ENCODE assay signal across 17 cellular contexts in the genomic region with DNA sequence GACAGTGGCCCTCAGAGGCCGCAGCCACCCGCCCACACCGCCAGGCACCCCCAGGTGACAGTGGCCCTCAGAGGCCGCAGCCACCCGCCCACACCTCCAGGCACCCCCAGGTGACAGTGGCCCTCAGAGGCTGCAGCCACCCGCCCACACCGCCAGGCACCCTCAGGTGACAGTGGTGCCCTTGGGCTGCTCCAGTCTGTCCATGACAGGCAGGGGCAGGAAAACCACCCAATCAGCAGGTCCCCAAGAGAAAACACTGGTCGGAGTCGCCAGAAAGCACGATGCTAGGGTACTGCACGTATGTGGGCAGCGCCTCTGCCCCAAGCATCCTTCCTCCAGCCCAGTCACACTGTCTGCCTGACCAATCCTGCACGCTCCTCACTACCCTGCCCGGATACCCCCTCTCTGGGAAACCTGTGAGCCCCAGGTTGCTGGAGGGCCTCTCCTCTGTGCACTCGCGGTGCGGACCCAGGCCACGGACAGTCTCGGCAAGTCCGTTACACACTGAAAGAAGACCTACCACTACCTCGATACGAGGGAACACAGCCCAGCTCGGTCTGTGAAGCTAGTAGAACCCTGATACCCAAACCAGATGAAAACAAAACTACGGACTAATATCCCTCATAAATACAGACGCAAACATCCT. TPM values are rescaled to one million over a fixed set of nuclear protein-coding genes. Genes with fewer than 3 reads are reported as not detected.
DNase-seq lines count a peak whose midpoint lies in the region; ATAC-seq and TF ChIP-seq lines count a peak whose summit lies in the region.
"Had no signal": no experiment of that assay in that cellular context is flagged by ENCODE, and none has a peak within 500 bp of the region (broad histone marks: within the 10 kb centered on the region; RNA-seq: fewer than 3 reads in every experiment).

No MANE protein-coding gene starts in this region.

- no peaks in the 10 kb centered on the region for H3K36me3 Mint-ChIP-seq in T-helper 2 cell treated with Interferon-gamma antibody and Interleukin-4, amounts not matched to agents 5 μg/mL and 100 μg/mL, for 36 hours (ENCODE audit: low read depth)
- H3K36me3 Mint-ChIP-seq in T-helper 17 cell (ENCODE audit: low read depth) (no peaks in the 10 kb centered on the region), glutamatergic neuron (ENCODE audit: unreplicated experiment) (peaks cover 21% of the 10 kb centered on the region)
- H3K36me3 Mint-ChIP-seq in stimulated activated effector memory CD8-positive, alpha-beta T cell treated with anti-CD3 and anti-CD28 coated beads, Interleukin-12 subunit alpha, Interleukin-12 subunit beta, amount 100 ng/mL, for 72 hours = peaks cover 6% of the 10 kb centered on the region

- no peak for TF ChIP-seq CTCF in glutamatergic neuron (IDR thresholded peaks at IDR 0.05; ENCODE audit: partially characterized antibody, unreplicated experiment)

- no peak overlapping the region for H3K4me3 Mint-ChIP-seq in T-helper 2 cell treated with Interferon-gamma antibody and Interleukin-4, amounts not matched to agents 5 μg/mL and 100 μg/mL, for 36 hours
- H3K4me3 Mint-ChIP-seq in T-helper 17 cell (no peak overlapping the region), glutamatergic neuron (ENCODE audit: unreplicated experiment) (no peak overlapping the region)
- H3K4me3 Mint-ChIP-seq in stimulated activated effector memory CD8-positive, alpha-beta T cell treated with anti-CD3 and anti-CD28 coated beads, Interleukin-12 subunit alpha, Interleukin-12 subunit beta, amount 100 ng/mL, for 72 hours = no peak overlapping the region

- peaks cover 26% of the 10 kb centered on the region for H3K4me1 Mint-ChIP-seq in T-helper 2 cell treated with Interferon-gamma antibody and Interleukin-4, amounts not matched to agents 5 μg/mL and 100 μg/mL, for 36 hours (ENCODE audit: low read depth)
- H3K4me1 Mint-ChIP-seq in T-helper 17 cell (peaks cover 36% of the 10 kb centered on the region), glutamatergic neuron (ENCODE audit: low read depth, unreplicated experiment) (peaks cover 7% of the 10 kb centered on the region)
- peaks cover 49% of the 10 kb centered on the region for H3K4me1 Mint-ChIP-seq in stimulated activated effector memory CD8-positive, alpha-beta T cell treated with anti-CD3 and anti-CD28 coated beads, Interleukin-12 subunit alpha, Interleukin-12 subunit beta, amount 100 ng/mL, for 72 hours

- H3K27me3 Mint-ChIP-seq in T-helper 2 cell treated with Interferon-gamma antibody and Interleukin-4, amounts not matched to agents 5 μg/mL and 100 μg/mL, for 36 hours (ENCODE audit: low read depth) = no peaks in the 10 kb centered on the region
- H3K27me3 Mint-ChIP-seq in T-helper 17 cell = no peaks in the 10 kb centered on the region
- peaks cover 7% of the 10 kb centered on the region for H3K27me3 Mint-ChIP-seq in glutamatergic neuron (ENCODE audit: unreplicated experiment)

- DNase-seq in T-helper 2 cell treated with Interferon-gamma antibody and Interleukin-4, amounts not matched to agents 5 μg/mL and 100 μg/mL, for 36 hours (ENCODE audit: low spot score) = no peak
- no peak for DNase-seq in T-helper 2 cell
- no peak for DNase-seq in T-helper 17 cell
- no peak for DNase-seq in glutamatergic neuron
- DNase-seq in stimulated activated effector memory CD8-positive, alpha-beta T cell treated with anti-CD3 and anti-CD28 coated beads, Interleukin-12 subunit alpha, Interleukin-12 subunit beta, amount 100 ng/mL, for 72 hours (ENCODE audit: low spot score in 2 of 2) = no peak
- no peak for DNase-seq in NCI-H2029 treated with DMSO at 0.1 percent for 48 hours (lab: John Stamatoyannopoulos, UW)
- no peak for DNase-seq in NCI-H345 treated with DMSO at 0.1 percent for 48 hours (lab: John Stamatoyannopoulos, UW; ENCODE audit: unreplicated experiment)
- DNase-seq: COR-L47, HCEC 1CT, IMR-90, NCI-H1417, NCI-H2029, NCI-H510A treated with DMSO at 0.1 percent for 48 hours, Peyer's patch, SHP77 had no signal

- H3K27ac Mint-ChIP-seq in T-helper 2 cell treated with Interferon-gamma antibody and Interleukin-4, amounts not matched to agents 5 μg/mL and 100 μg/mL, for 36 hours = peak overlapping the region; percentile 31
- H3K27ac Mint-ChIP-seq in T-helper 17 cell (peak overlapping the region; percentile 72), glutamatergic neuron (ENCODE audit: unreplicated experiment) (peak overlapping the region; percentile 36)
- peak overlapping the region; percentile 83 for H3K27ac Mint-ChIP-seq in stimulated activated effector memory CD8-positive, alpha-beta T cell treated with anti-CD3 and anti-CD28 coated beads, Interleukin-12 subunit alpha, Interleukin-12 subunit beta, amount 100 ng/mL, for 72 hours

- ATAC-seq in T-helper 17 cell (no peak), GM21381 (IDR thresholded peaks at IDR 0.05; ENCODE audit: unreplicated experiment) (no peak)
- ATAC-seq in stimulated activated effector memory CD8-positive, alpha-beta T cell treated with anti-CD3 and anti-CD28 coated beads, Interleukin-12 subunit alpha, Interleukin-12 subunit beta, amount 100 ng/mL, for 72 hours = no peak

- no peaks in the 10 kb centered on the region for H3K9me3 ChIP-seq in T-helper 17 cell (ENCODE audit: control insufficient read depth, low read length, poor library complexity, severe bottlenecking)
- H3K9me3 ChIP-seq: Peyer's patch had no signal

- H3K9me3 Mint-ChIP-seq in T-helper 2 cell treated with Interferon-gamma antibody and Interleukin-4, amounts not matched to agents 5 μg/mL and 100 μg/mL, for 36 hours = no peaks in the 10 kb centered on the region
- peaks cover 23% of the 10 kb centered on the region for H3K9me3 Mint-ChIP-seq in glutamatergic neuron (ENCODE audit: unreplicated experiment)
- H3K9me3 Mint-ChIP-seq in stimulated activated effector memory CD8-positive, alpha-beta T cell treated with anti-CD3 and anti-CD28 coated beads, Interleukin-12 subunit alpha, Interleukin-12 subunit beta, amount 100 ng/mL, for 72 hours = no peaks in the 10 kb centered on the region

RNA-seq across cellular contexts. Expression of a gene that starts 11.7 kb away (rescaled TPM):
- total RNA-seq in T-helper 17 cell (10 to 100 TPM; 17.9 to 22.2 TPM), glutamatergic neuron (ENCODE audit: unreplicated experiment) (3.1 TPM)

RNA-seq across cellular contexts. Expression of a gene that starts 49.7 kb away (rescaled TPM):
- total RNA-seq in T-helper 17 cell (not detected), glutamatergic neuron (ENCODE audit: unreplicated experiment) (1.3 TPM)
- total RNA-seq: IMR-90, LHCN-M2 had no signal

RNA-seq across cellular contexts. Expression of a gene that starts 55.3 kb away (rescaled TPM):
- total RNA-seq in T-helper 17 cell (under 1 TPM in 1 of 2 donors, not detected in 1; 0.25 TPM), glutamatergic neuron (ENCODE audit: unreplicated experiment) (0.59 TPM)

RNA-seq across cellular contexts. Expression of a gene that starts 57.3 kb away (rescaled TPM):
- total RNA-seq in T-helper 17 cell (10 to 100 TPM; 40.1 to 43.2 TPM), glutamatergic neuron (ENCODE audit: unreplicated experiment) (18.4 TPM)

Comparison
In these comparisons a context has a peak if more than half of its experiments do, and no peak if none do; other contexts are left out.
1. H3K27ac Mint-ChIP-seq: peak in every context shown above with its lines; median percentile 83 in stimulated activated effector memory CD8-positive, alpha-beta T cell treated with anti-CD3 and anti-CD28 coated beads, Interleukin-12 subunit alpha, Interleukin-12 subunit beta, amount 100 ng/mL, for 72 hours; 72 in T-helper 17 cell; 36 in glutamatergic neuron; 31 in T-helper 2 cell treated with Interferon-gamma antibody and Interleukin-4, amounts not matched to agents 5 μg/mL and 100 μg/mL, for 36 hours.